ENCODE assay signal across 8 cellular contexts in the genomic region with DNA sequence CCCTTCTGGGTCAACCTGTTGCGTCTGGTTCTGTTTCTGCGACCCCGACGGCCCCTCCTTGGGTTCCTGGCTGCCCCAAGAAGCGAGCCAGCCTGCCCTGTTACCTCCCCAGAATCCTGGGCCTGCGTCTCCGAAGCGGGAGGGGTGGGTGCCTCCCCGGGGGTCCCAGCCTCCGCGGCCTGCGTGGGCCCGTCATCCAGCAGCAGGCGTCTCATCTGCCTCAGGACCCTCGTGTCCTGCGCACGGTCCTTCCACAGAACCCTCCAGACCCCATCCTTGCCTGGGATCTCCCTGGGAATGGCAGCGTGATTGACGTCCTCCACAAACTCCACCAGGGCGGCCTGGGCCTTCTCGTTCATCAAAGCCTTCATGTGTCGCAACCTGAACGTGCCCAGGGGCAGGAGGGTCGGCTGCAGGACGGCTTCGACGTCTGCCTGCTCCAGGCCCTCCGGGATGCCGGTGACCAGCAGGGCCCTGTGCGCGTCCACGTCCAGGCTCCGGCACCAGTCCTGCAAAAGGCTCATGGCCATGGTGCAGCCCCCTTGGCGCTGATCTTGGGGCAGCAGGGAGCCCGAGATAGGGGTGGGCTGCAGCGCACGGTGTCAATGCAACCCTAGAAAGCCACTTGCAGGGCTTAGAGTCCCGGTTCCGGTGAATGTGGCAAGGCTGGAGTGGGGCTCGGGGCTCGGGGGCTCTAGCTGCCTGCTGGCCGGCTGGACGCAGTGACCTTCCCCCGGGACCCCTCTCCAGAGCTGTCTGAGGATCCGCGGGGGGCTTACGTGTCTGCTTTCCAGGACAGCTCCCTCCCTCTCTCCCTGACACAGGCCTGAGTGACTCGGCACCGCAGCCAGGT. TPM values are rescaled to one million over a fixed set of nuclear protein-coding genes. Genes with fewer than 3 reads are reported as not detected.
DNase-seq lines count a peak whose midpoint lies in the region; ATAC-seq and TF ChIP-seq lines count a peak whose summit lies in the region.

No MANE protein-coding gene starts in this region.

- no peaks in the 10 kb centered on the region for H3K9me3 ChIP-seq in CD8-positive, alpha-beta memory T cell (ENCODE audit: low read length)
- H3K9me3 ChIP-seq in hepatocyte (ENCODE audit: low read depth), result no peaks in the 10 kb centered on the region
- no peaks in the 10 kb centered on the region for H3K9me3 ChIP-seq in sigmoid colon

- peak overlapping the region in 1 of 8 donors; percentile 34 for H3K27ac Mint-ChIP-seq in CD8-positive, alpha-beta memory T cell
- peak overlapping the region; percentile 26 for H3K27ac Mint-ChIP-seq in activated T-helper 1 cell treated with anti-CD3 and anti-CD28 coated beads, Interleukin-12 subunit alpha, Interleukin-12 subunit beta, Interleukin-2, Interleukin-4 antibody, amounts not matched to agents 30 ng/mL and 10 ng/mL and 1 ng/mL, durations not matched to agents 14 hours and 24 hours and 36 hours

- H3K4me2 ChIP-seq in hepatocyte, result peak overlapping the region; percentile 88

- intact Hi-C loops in activated T-helper 1 cell treated with anti-CD3 and anti-CD28 coated beads, Interleukin-12 subunit alpha, Interleukin-12 subunit beta, Interleukin-2, Interleukin-4 antibody, amounts not matched to agents 30 ng/mL and 10 ng/mL and 1 ng/mL, durations not matched to agents 14 hours and 24 hours and 36 hours (cut with micrococcal nuclease), result no loop called here
- intact Hi-C loops in sigmoid colon (cut with DNase I), result no loop called here

- no peak for DNase-seq in CD8-positive, alpha-beta memory T cell
- DNase-seq in activated T-helper 1 cell treated with anti-CD3 and anti-CD28 coated beads, Interleukin-12 subunit alpha, Interleukin-12 subunit beta, Interleukin-2, Interleukin-4 antibody, amounts not matched to agents 30 ng/mL and 10 ng/mL and 1 ng/mL, durations not matched to agents 14 hours and 24 hours and 36 hours (ENCODE audit: low spot score), result no peak
- DNase-seq in hepatocyte (ENCODE audit: low spot score), result no peak
- DNase-seq in sigmoid colon, result no peak
- no peak for DNase-seq in activated CD8-positive, alpha-beta memory T cell treated with anti-CD3 and anti-CD28 coated beads, Interleukin-2, amount 50 U/mL, for 48 hours
- no peak for DNase-seq in LoVo (ENCODE audit: low spot score)

- H3K36me3 ChIP-seq in CD8-positive, alpha-beta memory T cell (ENCODE audit: insufficient read depth, low read length), result no peaks in the 10 kb centered on the region
- H3K36me3 ChIP-seq in hepatocyte (replicated peaks; ENCODE audit: insufficient read depth, low read depth) (no peaks in the 10 kb centered on the region), sigmoid colon (no peaks in the 10 kb centered on the region)

- H2AFZ ChIP-seq in hepatocyte, result peak overlapping the region; percentile 73

- no peak overlapping the region for H3K4me3 ChIP-seq in CD8-positive, alpha-beta memory T cell (ENCODE audit: low read length)
- H3K4me3 ChIP-seq in hepatocyte (peak overlapping the region; percentile 26), sigmoid colon (peak overlapping the region; percentile 22 to 53 (median 40))

- no peaks in the 10 kb centered on the region for H3K9me2 ChIP-seq in hepatocyte (replicated peaks; ENCODE audit: insufficient read depth)

- CTCF ChIA-PET in CD8-positive, alpha-beta memory T cell (lab: Charles Lee), result no interaction called here

- WGBS in hepatocyte (ENCODE audit: low lambda C conversion rate, missing lambda C conversion rate), result 71% methylated on average over 46 of the region's 49 CpGs
- 35 to 55% methylated on average over 49 of the region's 49 CpGs for WGBS in sigmoid colon, 2 donors

- H3K9me3 Mint-ChIP-seq in CD8-positive, alpha-beta memory T cell, result no peaks in the 10 kb centered on the region
- no peaks in the 10 kb centered on the region for H3K9me3 Mint-ChIP-seq in activated T-helper 1 cell treated with anti-CD3 and anti-CD28 coated beads, Interleukin-12 subunit alpha, Interleukin-12 subunit beta, Interleukin-2, Interleukin-4 antibody, amounts not matched to agents 30 ng/mL and 10 ng/mL and 1 ng/mL, durations not matched to agents 14 hours and 24 hours and 36 hours

- H3K27ac ChIP-seq in CD8-positive, alpha-beta memory T cell (ENCODE audit: low read depth, low read length), result no peak overlapping the region
- H3K27ac ChIP-seq in hepatocyte, result no peak overlapping the region
- H3K27ac ChIP-seq in sigmoid colon, result peak overlapping the region in 1 of 4 donors; percentile 21

- peaks cover 39 to 47% of the 10 kb centered on the region in 2 donors for H3K27me3 Mint-ChIP-seq in CD8-positive, alpha-beta memory T cell
- H3K27me3 Mint-ChIP-seq in activated T-helper 1 cell treated with anti-CD3 and anti-CD28 coated beads, Interleukin-12 subunit alpha, Interleukin-12 subunit beta, Interleukin-2, Interleukin-4 antibody, amounts not matched to agents 30 ng/mL and 10 ng/mL and 1 ng/mL, durations not matched to agents 14 hours and 24 hours and 36 hours (ENCODE audit: insufficient read depth), result peaks cover 68% of the 10 kb centered on the region

- no peak for TF ChIP-seq EP300 in sigmoid colon (IDR thresholded peaks at IDR 0.05)

- H3K4me1 Mint-ChIP-seq in CD8-positive, alpha-beta memory T cell, result peaks cover 8 to 20% (median 16%) of the 10 kb centered on the region in 3 donors
- H3K4me1 Mint-ChIP-seq in activated T-helper 1 cell treated with anti-CD3 and anti-CD28 coated beads, Interleukin-12 subunit alpha, Interleukin-12 subunit beta, Interleukin-2, Interleukin-4 antibody, amounts not matched to agents 30 ng/mL and 10 ng/mL and 1 ng/mL, durations not matched to agents 14 hours and 24 hours and 36 hours (ENCODE audit: low read depth), result peaks cover 5% of the 10 kb centered on the region

- peak overlapping the region in 6 of 7 donors; percentile 48 to 75 (median 62) for H3K4me3 Mint-ChIP-seq in CD8-positive, alpha-beta memory T cell
- no peak overlapping the region for H3K4me3 Mint-ChIP-seq in activated T-helper 1 cell treated with anti-CD3 and anti-CD28 coated beads, Interleukin-12 subunit alpha, Interleukin-12 subunit beta, Interleukin-2, Interleukin-4 antibody, amounts not matched to agents 30 ng/mL and 10 ng/mL and 1 ng/mL, durations not matched to agents 14 hours and 24 hours and 36 hours

- no peaks in the 10 kb centered on the region for H3K36me3 Mint-ChIP-seq in CD8-positive, alpha-beta memory T cell
- H3K36me3 Mint-ChIP-seq in activated T-helper 1 cell treated with anti-CD3 and anti-CD28 coated beads, Interleukin-12 subunit alpha, Interleukin-12 subunit beta, Interleukin-2, Interleukin-4 antibody, amounts not matched to agents 30 ng/mL and 10 ng/mL and 1 ng/mL, durations not matched to agents 14 hours and 24 hours and 36 hours (ENCODE audit: low read depth), result peaks cover 4% of the 10 kb centered on the region

- H4K20me1 ChIP-seq in hepatocyte (ENCODE audit: insufficient read depth, poor library complexity, severe bottlenecking), result no peaks in the 10 kb centered on the region

- ATAC-seq in HG02981 (IDR thresholded peaks at IDR 0.05; ENCODE audit: unreplicated experiment) (no peak), GM18498 (IDR thresholded peaks at IDR 0.05; ENCODE audit: unreplicated experiment) (no peak)

- peaks cover 30% of the 10 kb centered on the region for H3K27me3 ChIP-seq in CD8-positive, alpha-beta memory T cell (ENCODE audit: insufficient read depth, low read length, poor library complexity, severe bottlenecking)
- H3K27me3 ChIP-seq in hepatocyte (peaks cover 20% of the 10 kb centered on the region), sigmoid colon (peaks cover 0 to 53% (median 32%) of the 10 kb centered on the region in 3 donors)

- TF ChIP-seq CTCF in hepatocyte (IDR thresholded peaks at IDR 0.05; ENCODE audit: poor library complexity) (no peak), sigmoid colon (IDR thresholded peaks at IDR 0.05) (no peak)

- H3K79me2 ChIP-seq in hepatocyte, result no peaks in the 10 kb centered on the region

- no peaks in the 10 kb centered on the region for H3K4me1 ChIP-seq in CD8-positive, alpha-beta memory T cell (ENCODE audit: insufficient read depth, low read length)
- peaks cover 15% of the 10 kb centered on the region for H3K4me1 ChIP-seq in hepatocyte (ENCODE audit: insufficient read depth)
- peaks cover 0 to 36% (median 28%) of the 10 kb centered on the region in 4 donors for H3K4me1 ChIP-seq in sigmoid colon

- POLR2A ChIA-PET in CD8-positive, alpha-beta memory T cell (lab: Charles Lee), result no interaction called here

- no peak for TF ChIP-seq POLR2A in sigmoid colon (IDR thresholded peaks at IDR 0.05)

RNA-seq across cellular contexts. Expression of a gene that starts 0.5 kb away (rescaled TPM):
- total RNA-seq in CD8-positive, alpha-beta memory T cell, result under 1 TPM in 1 of 2 experiments, not detected in 1; 0.04 TPM
- not detected for polyA plus RNA-seq in CD8-positive, alpha-beta memory T cell
- total RNA-seq in activated T-helper 1 cell treated with anti-CD3 and anti-CD28 coated beads, Interleukin-12 subunit alpha, Interleukin-12 subunit beta, Interleukin-2, Interleukin-4 antibody, amounts not matched to agents 30 ng/mL and 10 ng/mL and 1 ng/mL, durations not matched to agents 14 hours and 24 hours and 36 hours, result not detected in 2 replicates
- total RNA-seq in hepatocyte (0.32 and 1.0 TPM in 2 replicates), sigmoid colon (1 to 10 TPM; 1.3 to 1.9 (median 1.6) TPM)
- polyA plus RNA-seq in hepatocyte (0.50 and 0.57 TPM in 2 replicates), sigmoid colon (under 1 TPM in 2 of 3 donors, not detected in 1; 0.60 to 0.95 TPM)

RNA-seq across cellular contexts. Expression of a gene that starts 23.8 kb away (rescaled TPM):
- under 1 TPM; 0.49 to 0.61 TPM for total RNA-seq in CD8-positive, alpha-beta memory T cell
- not detected for polyA plus RNA-seq in CD8-positive, alpha-beta memory T cell
- not detected in 2 replicates for total RNA-seq in activated T-helper 1 cell treated with anti-CD3 and anti-CD28 coated beads, Interleukin-12 subunit alpha, Interleukin-12 subunit beta, Interleukin-2, Interleukin-4 antibody, amounts not matched to agents 30 ng/mL and 10 ng/mL and 1 ng/mL, durations not matched to agents 14 hours and 24 hours and 36 hours
- 11.2 and 11.4 TPM in 2 replicates for total RNA-seq in hepatocyte
- polyA plus RNA-seq in hepatocyte, result 5.5 and 6.4 TPM in 2 replicates
- total RNA-seq in sigmoid colon, result 1 to 10 TPM; 1.5 to 8.4 (median 5.5) TPM
- polyA plus RNA-seq in sigmoid colon, result 1 to 10 TPM in 1 of 3 donors, not detected in 2; 2.3 TPM
